In the genomic region with DNA sequence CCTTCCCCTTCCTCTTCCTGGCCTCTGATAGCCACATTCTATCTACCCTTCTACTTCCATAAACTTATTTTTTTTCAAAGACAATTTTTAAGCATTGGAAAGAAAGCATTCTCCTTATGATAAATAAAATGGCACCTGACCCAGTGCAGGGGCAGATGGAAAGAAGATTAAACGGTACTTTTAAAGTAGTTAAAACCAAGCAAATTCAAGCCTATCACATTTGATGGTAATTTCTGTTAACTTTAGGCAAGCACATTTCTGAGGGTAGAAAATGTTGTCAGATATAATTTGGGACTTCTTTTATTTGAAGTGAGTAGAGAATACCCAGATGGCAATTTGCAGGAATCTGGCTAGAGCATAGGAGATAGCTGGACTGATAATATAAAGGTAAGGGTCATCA, we compare ENCODE assay signal across 1 cellular context.
TF ChIP-seq lines count a peak whose summit lies in the region.

No MANE protein-coding gene starts in this region.

TF ChIP-seq in GM23338, 12 proteins besides CTCF, POLR2A, EP300 and RAD21 (continued from another document):
- TF ChIP-seq, protein P1, sequence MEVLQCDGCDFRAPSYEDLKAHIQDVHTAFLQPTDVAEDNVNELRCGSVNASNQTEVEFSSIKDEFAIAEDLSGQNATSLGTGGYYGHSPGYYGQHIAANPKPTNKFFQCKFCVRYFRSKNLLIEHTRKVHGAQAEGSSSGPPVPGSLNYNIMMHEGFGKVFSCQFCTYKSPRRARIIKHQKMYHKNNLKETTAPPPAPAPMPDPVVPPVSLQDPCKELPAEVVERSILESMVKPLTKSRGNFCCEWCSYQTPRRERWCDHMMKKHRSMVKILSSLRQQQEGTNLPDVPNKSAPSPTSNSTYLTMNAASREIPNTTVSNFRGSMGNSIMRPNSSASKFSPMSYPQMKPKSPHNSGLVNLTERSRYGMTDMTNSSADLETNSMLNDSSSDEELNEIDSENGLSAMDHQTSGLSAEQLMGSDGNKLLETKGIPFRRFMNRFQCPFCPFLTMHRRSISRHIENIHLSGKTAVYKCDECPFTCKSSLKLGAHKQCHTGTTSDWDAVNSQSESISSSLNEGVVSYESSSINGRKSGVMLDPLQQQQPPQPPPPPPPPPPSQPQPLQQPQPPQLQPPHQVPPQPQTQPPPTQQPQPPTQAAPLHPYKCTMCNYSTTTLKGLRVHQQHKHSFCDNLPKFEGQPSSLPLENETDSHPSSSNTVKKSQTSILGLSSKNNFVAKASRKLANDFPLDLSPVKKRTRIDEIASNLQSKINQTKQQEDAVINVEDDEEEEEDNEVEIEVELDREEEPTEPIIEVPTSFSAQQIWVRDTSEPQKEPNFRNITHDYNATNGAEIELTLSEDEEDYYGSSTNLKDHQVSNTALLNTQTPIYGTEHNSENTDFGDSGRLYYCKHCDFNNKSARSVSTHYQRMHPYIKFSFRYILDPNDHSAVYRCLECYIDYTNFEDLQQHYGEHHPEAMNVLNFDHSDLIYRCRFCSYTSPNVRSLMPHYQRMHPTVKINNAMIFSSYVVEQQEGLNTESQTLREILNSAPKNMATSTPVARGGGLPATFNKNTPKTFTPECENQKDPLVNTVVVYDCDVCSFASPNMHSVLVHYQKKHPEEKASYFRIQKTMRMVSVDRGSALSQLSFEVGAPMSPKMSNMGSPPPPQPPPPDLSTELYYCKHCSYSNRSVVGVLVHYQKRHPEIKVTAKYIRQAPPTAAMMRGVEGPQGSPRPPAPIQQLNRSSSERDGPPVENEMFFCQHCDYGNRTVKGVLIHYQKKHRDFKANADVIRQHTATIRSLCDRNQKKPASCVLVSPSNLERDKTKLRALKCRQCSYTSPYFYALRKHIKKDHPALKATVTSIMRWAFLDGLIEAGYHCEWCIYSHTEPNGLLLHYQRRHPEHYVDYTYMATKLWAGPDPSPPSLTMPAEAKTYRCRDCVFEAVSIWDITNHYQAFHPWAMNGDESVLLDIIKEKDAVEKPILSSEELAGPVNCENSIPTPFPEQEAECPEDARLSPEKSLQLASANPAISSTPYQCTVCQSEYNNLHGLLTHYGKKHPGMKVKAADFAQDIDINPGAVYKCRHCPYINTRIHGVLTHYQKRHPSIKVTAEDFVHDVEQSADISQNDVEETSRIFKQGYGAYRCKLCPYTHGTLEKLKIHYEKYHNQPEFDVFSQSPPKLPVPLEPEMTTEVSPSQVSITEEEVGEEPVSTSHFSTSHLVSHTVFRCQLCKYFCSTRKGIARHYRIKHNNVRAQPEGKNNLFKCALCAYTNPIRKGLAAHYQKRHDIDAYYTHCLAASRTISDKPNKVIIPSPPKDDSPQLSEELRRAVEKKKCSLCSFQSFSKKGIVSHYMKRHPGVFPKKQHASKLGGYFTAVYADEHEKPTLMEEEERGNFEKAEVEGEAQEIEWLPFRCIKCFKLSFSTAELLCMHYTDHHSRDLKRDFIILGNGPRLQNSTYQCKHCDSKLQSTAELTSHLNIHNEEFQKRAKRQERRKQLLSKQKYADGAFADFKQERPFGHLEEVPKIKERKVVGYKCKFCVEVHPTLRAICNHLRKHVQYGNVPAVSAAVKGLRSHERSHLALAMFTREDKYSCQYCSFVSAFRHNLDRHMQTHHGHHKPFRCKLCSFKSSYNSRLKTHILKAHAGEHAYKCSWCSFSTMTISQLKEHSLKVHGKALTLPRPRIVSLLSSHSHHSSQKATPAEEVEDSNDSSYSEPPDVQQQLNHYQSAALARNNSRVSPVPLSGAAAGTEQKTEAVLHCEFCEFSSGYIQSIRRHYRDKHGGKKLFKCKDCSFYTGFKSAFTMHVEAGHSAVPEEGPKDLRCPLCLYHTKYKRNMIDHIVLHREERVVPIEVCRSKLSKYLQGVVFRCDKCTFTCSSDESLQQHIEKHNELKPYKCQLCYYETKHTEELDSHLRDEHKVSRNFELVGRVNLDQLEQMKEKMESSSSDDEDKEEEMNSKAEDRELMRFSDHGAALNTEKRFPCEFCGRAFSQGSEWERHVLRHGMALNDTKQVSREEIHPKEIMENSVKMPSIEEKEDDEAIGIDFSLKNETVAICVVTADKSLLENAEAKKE (CRISPR knock-in tag; IDR thresholded peaks at IDR 0.05), result no peak
- TF ChIP-seq ETS1 (IDR thresholded peaks at IDR 0.05), result no peak
- TF ChIP-seq JUNB (IDR thresholded peaks at IDR 0.05; ENCODE audit: unreplicated experiment), result no peak
- TF ChIP-seq ZNF331 (CRISPR knock-in tag; IDR thresholded peaks at IDR 0.05; ENCODE audit: low read depth), result no peak
- no peak for TF ChIP-seq CREB1 (CRISPR knock-in tag; IDR thresholded peaks at IDR 0.05; ENCODE audit: low read depth)
- TF ChIP-seq EZH2 (IDR thresholded peaks at IDR 0.05; ENCODE audit: low read depth, unreplicated experiment), result no peak
- no peak for TF ChIP-seq REST (IDR thresholded peaks at IDR 0.05; ENCODE audit: unreplicated experiment)
- TF ChIP-seq NANOG (IDR thresholded peaks at IDR 0.05; ENCODE audit: borderline replicate concordance), result no peak
- no peak for TF ChIP-seq POLR2AphosphoS5 (IDR thresholded peaks at IDR 0.05; ENCODE audit: low read depth)
- no peak for TF ChIP-seq EZH2phosphoT487 (IDR thresholded peaks at IDR 0.05; ENCODE audit: unreplicated experiment)
